ENCODE assay signal across 9 cellular contexts in genomic region chr16:11407047-11407982, GRCh38.
DNase-seq lines count a peak whose midpoint lies in the region; ATAC-seq and FAIRE-seq lines count a peak whose summit lies in the region.
"Had no signal": no experiment of that assay in that cellular context is flagged by ENCODE, and none has a peak within 500 bp of the region (broad histone marks: within the 10 kb centered on the region; RNA-seq: fewer than 3 reads in every experiment).

No MANE protein-coding gene starts in this region.

- no peaks in the 10 kb centered on the region for H3K36me3 ChIP-seq in mesenchymal stem cell (ENCODE audit: control insufficient read depth in 1 of 2, insufficient read depth in 2 of 2, low read depth in 1 of 2, low read length in 2 of 2)

- whole genome bisulfite sequencing in mesenchymal stem cell, result 85% methylated on average over 10 of the region's 17 CpGs

- H3K9me3 ChIP-seq in mesenchymal stem cell (ENCODE audit: control insufficient read depth, low read length), result no peaks in the 10 kb centered on the region

- FAIRE-seq in GM18507 (lab: Jason Lieb, UNC), result peak; percentile 93

- no peak overlapping the region for H2BK120ac ChIP-seq in mesenchymal stem cell (ENCODE audit: low read depth, low read length)

- H3K18ac ChIP-seq in mesenchymal stem cell (ENCODE audit: low read depth in 1 of 2, low read length in 2 of 2), result no peak overlapping the region

- H2AK5ac ChIP-seq in mesenchymal stem cell (ENCODE audit: low read length, severe bottlenecking), result no peak overlapping the region

- H4K91ac ChIP-seq in mesenchymal stem cell (ENCODE audit: low read length), result no peak overlapping the region

- no peak overlapping the region for H2BK12ac ChIP-seq in mesenchymal stem cell (ENCODE audit: low read length in 2 of 2)

- H2AFZ ChIP-seq in mesenchymal stem cell (ENCODE audit: low read depth, low read length), result no peak overlapping the region

- H3K9ac ChIP-seq in mesenchymal stem cell (ENCODE audit: low read length), result no peak overlapping the region

- no peak overlapping the region for H3K14ac ChIP-seq in mesenchymal stem cell (ENCODE audit: low read length in 2 of 2)

- no peak overlapping the region for H3K27ac ChIP-seq in mesenchymal stem cell (ENCODE audit: low read length, poor library complexity, severe bottlenecking)
- H3K27ac ChIP-seq: skin epidermis had no signal

- no peak overlapping the region for H3K4me2 ChIP-seq in mesenchymal stem cell (ENCODE audit: low read length, poor library complexity, severe bottlenecking)

- in situ Hi-C loops in ACHN (cut with HindIII; ENCODE audit: low pct_ligation_motif_present, low pct_unique_long_range_greater_than_20kb, low sequenced_read_pairs), result no loop called here

- no peak overlapping the region for H3K4ac ChIP-seq in mesenchymal stem cell (ENCODE audit: low read depth in 1 of 2, low read length in 2 of 2)

- H3K23ac ChIP-seq in mesenchymal stem cell (ENCODE audit: low read length in 2 of 2), result no peak overlapping the region

- H2BK15ac ChIP-seq in mesenchymal stem cell (ENCODE audit: low read depth, poor library complexity, severe bottlenecking), result no peak overlapping the region

- no peaks in the 10 kb centered on the region for H3K79me1 ChIP-seq in mesenchymal stem cell (replicated peaks; ENCODE audit: low read length, poor library complexity, severe bottlenecking)

- H2BK5ac ChIP-seq in mesenchymal stem cell (ENCODE audit: low read depth, low read length, poor library complexity, severe bottlenecking), result no peak overlapping the region

- H3K27me3 ChIP-seq in mesenchymal stem cell (ENCODE audit: control insufficient read depth in 1 of 2, insufficient read depth in 1 of 2, low read length in 2 of 2), result peaks cover 14 to 28% of the 10 kb centered on the region in 2 experiments

- H3K4me1 ChIP-seq in mesenchymal stem cell (ENCODE audit: control insufficient read depth, insufficient read depth, low read depth, low read length), result peaks cover 4% of the 10 kb centered on the region

- H4K8ac ChIP-seq in mesenchymal stem cell (ENCODE audit: low read length), result no peak overlapping the region

- H3K4me3 ChIP-seq in mesenchymal stem cell (ENCODE audit: insufficient read depth in 1 of 2, low read depth in 1 of 2, low read length in 2 of 2), result no peak overlapping the region
- H3K4me3 ChIP-seq: skin epidermis had no signal

- peak; percentile 70 for DNase-seq in ACHN
- peak; percentile 64 for DNase-seq in GM18507 (ENCODE audit: extremely low spot score, insufficient read length, low read depth)
- peak; percentile 72 for DNase-seq in NCI-H460 (ENCODE audit: extremely low read depth, low read depth)
- peak; percentile 63 for DNase-seq in activated CD4-positive, alpha-beta T cell treated with anti-CD3 and anti-CD28 coated beads, Interleukin-2, amount 50 U/mL, for 1 hour
- peak; percentile 77 for DNase-seq in ecto neural progenitor cell (ENCODE audit: low spot score)
- DNase-seq in mesenchymal stem cell, result peak; percentile 84
- peak; percentile 13 to 25 for DNase-seq in stimulated activated CD8-positive, alpha-beta memory T cell treated with anti-CD3 and anti-CD28 coated beads, Interleukin-4, amount 100 ng/mL, for 1 hour (ENCODE audit: low read depth in 2 of 2, low spot score in 1 of 2)

- ATAC-seq in GM18511 (IDR thresholded peaks at IDR 0.05; ENCODE audit: unreplicated experiment), result no peak

Comparison
In these comparisons a context has a peak if more than half of its experiments do, and no peak if none do; other contexts are left out.
1. DNase-seq: peak in every context shown above with its lines; median percentile 84 in mesenchymal stem cell; 77 in ecto neural progenitor cell; 72 in NCI-H460; 70 in ACHN; 64 in GM18507; 63 in activated CD4-positive, alpha-beta T cell treated with anti-CD3 and anti-CD28 coated beads, Interleukin-2, amount 50 U/mL, for 1 hour; 19 in stimulated activated CD8-positive, alpha-beta memory T cell treated with anti-CD3 and anti-CD28 coated beads, Interleukin-4, amount 100 ng/mL, for 1 hour.